8 cellular contexts compared by ENCODE assay signal in the genomic region with DNA sequence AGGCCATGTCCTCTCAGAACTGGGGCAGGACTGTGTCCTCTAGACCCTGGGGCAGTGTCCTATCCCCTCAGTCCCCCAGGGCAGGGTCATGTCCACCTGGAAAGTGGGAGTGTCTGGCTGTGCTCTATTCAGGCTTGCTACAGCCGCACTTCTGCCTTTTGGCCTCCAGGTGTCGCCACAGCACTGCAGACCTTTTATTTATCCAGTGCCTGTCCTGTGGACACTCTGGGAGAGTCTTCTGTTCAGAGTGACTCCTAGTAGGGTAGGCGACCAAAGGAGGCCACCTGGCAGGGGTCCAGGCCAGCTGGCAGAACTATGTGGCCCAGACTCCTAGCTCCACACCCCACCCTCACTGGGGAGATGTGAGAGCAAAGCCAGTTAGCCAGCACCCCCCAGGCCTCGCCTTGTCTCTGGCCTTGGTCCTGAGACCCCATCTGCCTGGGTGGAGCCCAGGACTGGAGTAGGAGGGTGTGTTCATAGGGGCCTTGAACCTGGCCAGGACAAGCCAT. TPM values are rescaled to one million over a fixed set of nuclear protein-coding genes. Genes with fewer than 3 reads are reported as not detected.
DNase-seq lines count a peak whose midpoint lies in the region; ATAC-seq and TF ChIP-seq lines count a peak whose summit lies in the region.

No MANE protein-coding gene starts in this region.

- no peak overlapping the region for H3K27ac Mint-ChIP-seq in activated B cell treated with CpG ODN at 0.5 μM for 24 hours

- CTCF ChIA-PET in activated B cell treated with CpG ODN at 0.5 μM for 24 hours (lab: Charles Lee): interaction anchor here (0.6 to 2.3 kb wide), 4 partner anchors 180 to 204 kb away, joined by 3 to 15 read pairs (median 3); no protein-coding TSS in a partner anchor

- TF ChIP-seq CTCF in BE2C (IDR thresholded peaks at IDR 0.05; ENCODE audit: low read depth, low read length): peak; percentile 82
- peak; percentile 78 for TF ChIP-seq CTCF in activated B cell treated with CpG ODN at 0.5 μM for 24 hours (IDR thresholded peaks at IDR 0.05)

- intact Hi-C loops in activated B cell treated with CpG ODN at 0.5 μM for 24 hours (cut with micrococcal nuclease): loop anchor here (1.0 kb wide), 5 partner anchors 161 to 619 kb away; no protein-coding TSS in a partner anchor

- no peak overlapping the region for H3K4me3 ChIP-seq in BE2C (ENCODE audit: low read depth, low read length)

- H3K4me1 ChIP-seq in BE2C: peaks cover 7% of the 10 kb centered on the region

- POLR2A ChIA-PET in activated B cell treated with CpG ODN at 0.5 μM for 24 hours (lab: Charles Lee): interaction anchor here (0.6 kb wide), 1 partner anchor 278 kb away, joined by 7 read pairs; no protein-coding TSS in a partner anchor

- H3K36me3 Mint-ChIP-seq in activated B cell treated with CpG ODN at 0.5 μM for 24 hours (ENCODE audit: low read depth): no peaks in the 10 kb centered on the region

- H3K9me3 Mint-ChIP-seq in activated B cell treated with CpG ODN at 0.5 μM for 24 hours: no peaks in the 10 kb centered on the region

- H3K4me3 Mint-ChIP-seq in activated B cell treated with CpG ODN at 0.5 μM for 24 hours: no peak overlapping the region

- no peaks in the 10 kb centered on the region for H3K4me1 Mint-ChIP-seq in activated B cell treated with CpG ODN at 0.5 μM for 24 hours

- H3K27me3 ChIP-seq in BE2C: no peaks in the 10 kb centered on the region

- H3K36me3 ChIP-seq in BE2C: no peaks in the 10 kb centered on the region

- ATAC-seq in GM21619 (IDR thresholded peaks at IDR 0.05; ENCODE audit: unreplicated experiment) (peak; percentile 54), activated B cell treated with CpG ODN at 0.5 μM for 24 hours (ENCODE audit: low read depth) (peak; percentile 87), HG03045 (IDR thresholded peaks at IDR 0.05; ENCODE audit: unreplicated experiment) (no peak)

- no peaks in the 10 kb centered on the region for H3K9me3 ChIP-seq in BE2C

- DNase-seq in BE2C: peak; percentile 62
- peak; percentile 14 for DNase-seq in NCI-H2081 treated with DMSO at 0.1 percent for 48 hours (lab: John Stamatoyannopoulos, UW)
- DNase-seq in activated B cell treated with CpG ODN at 0.5 μM for 24 hours: peak; percentile 54
- peak; percentile 59 for DNase-seq in central memory CD4-positive, alpha-beta T cell
- peak; percentile 84 for DNase-seq in left kidney (ENCODE audit: low read depth, low spot score)
- DNase-seq in stimulated activated CD4-positive, alpha-beta T cell treated with anti-CD3 and anti-CD28 coated beads, Interleukin-4, amount 100 ng/mL, for 4 hours: peak; percentile 50 to 58

- H3K27me3 Mint-ChIP-seq in activated B cell treated with CpG ODN at 0.5 μM for 24 hours: peaks cover 15% of the 10 kb centered on the region

RNA-seq across cellular contexts. Expression of gene TMIE, which starts 3.9 kb away (rescaled TPM):
- polyA plus RNA-seq in BE2C (2012; ENCODE audit: insufficient read depth, insufficient read length, low read depth): 0.62 TPM
- 0.39 and 0.44 TPM in 2 replicates for total RNA-seq in activated B cell treated with CpG ODN at 0.5 μM for 24 hours

RNA-seq across cellular contexts. Expression of gene ALS2CL, which starts 11.6 kb away (rescaled TPM):
- 0.34 TPM for polyA plus RNA-seq in BE2C (2012; ENCODE audit: insufficient read depth, insufficient read length, low read depth)
- 1.6 and 1.8 TPM in 2 replicates for total RNA-seq in activated B cell treated with CpG ODN at 0.5 μM for 24 hours

RNA-seq across cellular contexts. Expression of gene PRSS50, which starts 12.6 kb away (rescaled TPM):
- polyA plus RNA-seq in BE2C (2012; ENCODE audit: insufficient read depth, insufficient read length, low read depth): not detected
- not detected in 2 replicates for total RNA-seq in activated B cell treated with CpG ODN at 0.5 μM for 24 hours

Comparison
In these comparisons a context has a peak if more than half of its experiments do, and no peak if none do; other contexts are left out.
1. DNase-seq: peak in every context shown above with its lines; median percentile 84 in left kidney; 62 in BE2C; 59 in central memory CD4-positive, alpha-beta T cell; 54 in activated B cell treated with CpG ODN at 0.5 μM for 24 hours; 54 in stimulated activated CD4-positive, alpha-beta T cell treated with anti-CD3 and anti-CD28 coated beads, Interleukin-4, amount 100 ng/mL, for 4 hours; 14 in NCI-H2081 treated with DMSO at 0.1 percent for 48 hours.